1 cellular context compared by ENCODE assay signal in the genomic region with DNA sequence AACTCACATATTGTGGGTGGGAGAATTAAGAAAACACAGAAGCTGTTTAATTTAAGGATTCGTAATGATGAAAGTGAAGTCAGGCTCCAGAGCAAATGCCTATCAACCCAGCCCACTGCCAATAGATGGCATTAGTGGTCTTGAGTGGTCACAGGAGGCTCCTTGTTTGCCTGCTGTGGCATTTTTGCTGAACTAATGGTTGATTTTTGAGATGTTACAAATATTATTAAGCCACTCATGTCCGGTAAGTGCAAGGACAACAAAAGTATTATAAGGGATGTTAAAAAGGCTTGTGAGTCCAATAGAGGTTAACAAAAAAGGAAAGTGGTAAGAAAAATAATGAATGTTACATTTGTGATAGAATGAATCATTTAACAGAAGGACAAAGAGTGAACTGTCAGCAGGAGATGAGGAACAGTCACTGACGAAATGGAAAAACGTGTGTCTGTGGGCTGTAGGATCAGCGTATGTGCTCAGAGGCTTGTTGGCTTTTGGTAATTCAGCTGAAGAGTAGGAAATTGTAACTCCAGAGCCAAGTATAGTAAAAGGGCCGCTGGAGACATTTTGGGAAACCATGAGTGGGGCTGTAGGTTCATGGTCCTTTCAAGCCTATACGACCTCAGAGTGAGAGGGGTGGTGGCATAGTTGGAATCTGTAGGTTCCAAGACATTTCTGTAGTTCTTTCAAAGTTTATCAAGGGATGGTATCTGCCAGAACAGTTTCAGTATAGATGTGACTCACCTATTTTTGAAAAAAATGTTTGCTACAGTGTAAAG.
TF ChIP-seq lines count a peak whose summit lies in the region.

No MANE protein-coding gene starts in this region.

TF ChIP-seq in HepG2, 621 proteins besides CTCF, POLR2A, EP300 and RAD21:
- TF ChIP-seq, protein P1, sequence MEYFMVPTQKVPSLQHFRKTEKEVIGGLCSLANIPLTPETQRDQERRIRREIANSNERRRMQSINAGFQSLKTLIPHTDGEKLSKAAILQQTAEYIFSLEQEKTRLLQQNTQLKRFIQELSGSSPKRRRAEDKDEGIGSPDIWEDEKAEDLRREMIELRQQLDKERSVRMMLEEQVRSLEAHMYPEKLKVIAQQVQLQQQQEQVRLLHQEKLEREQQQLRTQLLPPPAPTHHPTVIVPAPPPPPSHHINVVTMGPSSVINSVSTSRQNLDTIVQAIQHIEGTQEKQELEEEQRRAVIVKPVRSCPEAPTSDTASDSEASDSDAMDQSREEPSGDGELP (IDR thresholded peaks at IDR 0.05; ENCODE audit: borderline replicate concordance, low read depth) = no peak
- TF ChIP-seq ZKSCAN5 (CRISPR knock-in tag; IDR thresholded peaks at IDR 0.05) (no peak), ZNF253 (CRISPR knock-in tag; IDR thresholded peaks at IDR 0.05; ENCODE audit: borderline replicate concordance) (no peak)
